ENCODE assay signal across 14 cellular contexts in genomic region chr22:39431821-39432251, GRCh38. TPM values are rescaled to one million over a fixed set of nuclear protein-coding genes. Genes with fewer than 3 reads are reported as not detected.
DNase-seq lines count a peak whose midpoint lies in the region; ATAC-seq, FAIRE-seq and TF ChIP-seq lines count a peak whose summit lies in the region.
"Had no signal": no experiment of that assay in that cellular context is flagged by ENCODE, and none has a peak within 500 bp of the region (broad histone marks: within the 10 kb centered on the region; RNA-seq: fewer than 3 reads in every experiment).

No MANE protein-coding gene starts in this region.

- POLR2A ChIA-PET in H1 (lab: Charles Lee; ENCODE audit: partially characterized antibody), result interaction anchor here (5.5 kb wide), 1 partner anchor 114 kb away, joined by 48 read pairs; the partner anchor contains the start of gene RPL3

- no peaks in the 10 kb centered on the region for H3K4me1 Mint-ChIP-seq in activated T-helper 2 cell treated with anti-CD3 and anti-CD28 coated beads, Interferon-gamma antibody, Interleukin-2, Interleukin-4, amounts not matched to agents 10 μg/mL and 5 μg/mL and 100 μg/mL, durations not matched to agents 14 hours and 24 hours and 36 hours (ENCODE audit: low read depth)
- H3K4me1 Mint-ChIP-seq: brain; CD4-positive, alpha-beta memory T cell had no signal

- TF ChIP-seq CTCF in MM.1S (IDR thresholded peaks at IDR 0.05; ENCODE audit: low read length) (no peak), H1 (IDR thresholded peaks at IDR 0.05; ENCODE audit: control extremely low read depth in 1 of 3, insufficient read depth in 1 of 3, low read depth in 1 of 3, low read length in 3 of 3) (no peak), lung (IDR thresholded peaks at IDR 0.05; ENCODE audit: control extremely low read depth, extremely low read depth) (no peak), suprapubic skin (IDR thresholded peaks at IDR 0.05) (no peak)

- no peaks in the 10 kb centered on the region for H4K20me1 ChIP-seq in MM.1S (ENCODE audit: insufficient read depth, low read length)
- H4K20me1 ChIP-seq in H1 (replicated peaks in 1 of 2; ENCODE audit: control insufficient read depth in 1 of 2, insufficient read depth in 2 of 2, low read length in 2 of 2), result peaks cover 0 to 3% of the 10 kb centered on the region in 2 experiments

- no peak for TF ChIP-seq POLR2A in H1 (IDR thresholded peaks at IDR 0.05; ENCODE audit: control extremely low read depth in 1 of 2, low read depth in 2 of 2, low read length in 2 of 2)
- no peak for TF ChIP-seq POLR2A in suprapubic skin (IDR thresholded peaks at IDR 0.05)

- H3K27ac ChIP-seq in MM.1S (ENCODE audit: low read length), result peak overlapping the region; percentile 70; the same call in 1 of the 2 replicates
- no peak overlapping the region for H3K27ac ChIP-seq in H1 (ENCODE audit: low read depth, low read length)
- peak overlapping the region; percentile 78 to 90 for H3K27ac ChIP-seq in lung (ENCODE audit: low read depth in 1 of 2, low read length in 1 of 2)
- H3K27ac ChIP-seq in suprapubic skin, result peak overlapping the region; percentile 73

- H3K27ac Mint-ChIP-seq in activated T-helper 2 cell treated with anti-CD3 and anti-CD28 coated beads, Interferon-gamma antibody, Interleukin-2, Interleukin-4, amounts not matched to agents 10 μg/mL and 5 μg/mL and 100 μg/mL, durations not matched to agents 14 hours and 24 hours and 36 hours, result no peak overlapping the region
- H3K27ac Mint-ChIP-seq: CD4-positive, alpha-beta memory T cell; mesothelial cell of epicardium had no signal

- H3K4me2 ChIP-seq in MM.1S (ENCODE audit: low read depth, low read length), result peak overlapping the region; percentile 49
- H3K4me2 ChIP-seq in H1 (ENCODE audit: insufficient read depth in 1 of 2, low read depth in 2 of 2, low read length in 2 of 2), result no peak overlapping the region

- no peak overlapping the region; the same call in 1 of the 2 replicates for H2AK5ac ChIP-seq in H1 (ENCODE audit: low read depth, low read length)

- peaks cover 33% of the 10 kb centered on the region for H3F3A ChIP-seq in MM.1S (ENCODE audit: insufficient read depth, low read length)

- H2BK120ac ChIP-seq in H1 (replicated peaks; ENCODE audit: low read depth, low read length), result no peak overlapping the region

- H3K27me3 Mint-ChIP-seq in activated T-helper 2 cell treated with anti-CD3 and anti-CD28 coated beads, Interferon-gamma antibody, Interleukin-2, Interleukin-4, amounts not matched to agents 10 μg/mL and 5 μg/mL and 100 μg/mL, durations not matched to agents 14 hours and 24 hours and 36 hours (ENCODE audit: low read depth), result no peaks in the 10 kb centered on the region
- H3K27me3 Mint-ChIP-seq: brain; CD4-positive, alpha-beta memory T cell had no signal

- no peaks in the 10 kb centered on the region for H3K9me3 ChIP-seq in MM.1S (replicated peaks; ENCODE audit: insufficient read depth, low read length)
- no peaks in the 10 kb centered on the region for H3K9me3 ChIP-seq in H1 (ENCODE audit: insufficient read depth in 2 of 2, low read depth in 1 of 2, low read length in 1 of 2)
- H3K9me3 ChIP-seq in lung (ENCODE audit: control insufficient read depth in 2 of 2, insufficient read depth in 1 of 2, low read length in 1 of 2), result no peaks in the 10 kb centered on the region
- no peaks in the 10 kb centered on the region for H3K9me3 ChIP-seq in suprapubic skin

- H3K23me2 ChIP-seq in H1 (ENCODE audit: low read depth, low read length), result no peaks in the 10 kb centered on the region; the same call in 1 of the 2 replicates

- no peak for ATAC-seq in lung (ENCODE audit: insufficient read depth, low FRiP score)

- H3K14ac ChIP-seq in H1 (ENCODE audit: insufficient read length), result no peak overlapping the region

- no peak overlapping the region for H3K4me3 Mint-ChIP-seq in activated T-helper 2 cell treated with anti-CD3 and anti-CD28 coated beads, Interferon-gamma antibody, Interleukin-2, Interleukin-4, amounts not matched to agents 10 μg/mL and 5 μg/mL and 100 μg/mL, durations not matched to agents 14 hours and 24 hours and 36 hours (ENCODE audit: low read depth)
- H3K4me3 Mint-ChIP-seq: brain; CD4-positive, alpha-beta memory T cell; mesothelial cell of epicardium had no signal

- H2BK20ac ChIP-seq in H1 (ENCODE audit: low read length), result 0 out of 2 replicates have a peak overlapping the region, but pooled peaks have one; percentile 32

- H3K4me1 ChIP-seq in MM.1S (ENCODE audit: low read length) (peaks cover 62% of the 10 kb centered on the region), H1 (replicated peaks in 1 of 4; ENCODE audit: control insufficient read depth in 3 of 4, insufficient read depth in 4 of 4, low read length in 3 of 4) (peaks cover 8 to 23% (median 17%) of the 10 kb centered on the region in 4 experiments), lung (ENCODE audit: control insufficient read depth in 2 of 2, insufficient read depth in 2 of 2, low read length in 2 of 2) (peaks cover 8 to 10% of the 10 kb centered on the region in 2 donors), suprapubic skin (peaks cover 15% of the 10 kb centered on the region)

- no peak overlapping the region for H2BK5ac ChIP-seq in H1 (ENCODE audit: low read depth, low read length)

- TF ChIP-seq EP300 in H1 (IDR thresholded peaks at IDR 0.05; ENCODE audit: borderline replicate concordance in 1 of 2, low read depth in 2 of 2, low read length in 2 of 2), result no peak
- TF ChIP-seq EP300 in suprapubic skin (IDR thresholded peaks at IDR 0.05), result no peak

- H3K9me3 Mint-ChIP-seq in activated T-helper 2 cell treated with anti-CD3 and anti-CD28 coated beads, Interferon-gamma antibody, Interleukin-2, Interleukin-4, amounts not matched to agents 10 μg/mL and 5 μg/mL and 100 μg/mL, durations not matched to agents 14 hours and 24 hours and 36 hours, result no peaks in the 10 kb centered on the region
- H3K9me3 Mint-ChIP-seq: brain; CD4-positive, alpha-beta memory T cell; mesothelial cell of epicardium had no signal

- CTCF ChIA-PET in H1 (lab: Charles Lee; ENCODE audit: partially characterized antibody), result interaction anchor here (1.0 kb wide), 1 partner anchor 142 kb away, joined by 3 read pairs; no protein-coding TSS in a partner anchor

- intact Hi-C loops in activated T-helper 2 cell treated with anti-CD3 and anti-CD28 coated beads, Interferon-gamma antibody, Interleukin-2, Interleukin-4, amounts not matched to agents 10 μg/mL and 5 μg/mL and 100 μg/mL, durations not matched to agents 14 hours and 24 hours and 36 hours (cut with micrococcal nuclease), result no loop called here

- no peak overlapping the region for H4K91ac ChIP-seq in H1 (replicated peaks; ENCODE audit: insufficient read length, low read length)

- TF ChIP-seq RAD21 in H1 (IDR thresholded peaks at IDR 0.05 in 1 of 2, conservative IDR thresholded peaks at IDR 0.05 in 1 of 2; ENCODE audit: low read depth in 2 of 2, low read length in 2 of 2), result no peak

- WGBS in H1 (ENCODE audit: extremely low coverage in 1 of 2, insufficient coverage in 1 of 2, insufficient read length in 1 of 2, insufficient replicate concordance in 2 of 2, low coverage in 1 of 2, low lambda C conversion rate in 2 of 2, missing lambda C conversion rate in 1 of 2), 2 experiments, result 83% methylated on average over 8 of the region's 8 CpGs; no CpG with 5 or more reads in 1 of the 2 experiments
- 56 to 72% methylated on average over 8 of the region's 8 CpGs for WGBS in lung, 2 donors
- WGBS in suprapubic skin, result 43% methylated on average over 4 of the region's 8 CpGs

- H2AFZ ChIP-seq in MM.1S (ENCODE audit: low read length) (no peak overlapping the region), H1 (ENCODE audit: low read length) (no peak overlapping the region)

- H3K36me3 Mint-ChIP-seq in activated T-helper 2 cell treated with anti-CD3 and anti-CD28 coated beads, Interferon-gamma antibody, Interleukin-2, Interleukin-4, amounts not matched to agents 10 μg/mL and 5 μg/mL and 100 μg/mL, durations not matched to agents 14 hours and 24 hours and 36 hours (ENCODE audit: low read depth), result peaks cover 22% of the 10 kb centered on the region

- H3K36me3 ChIP-seq in MM.1S (replicated peaks; ENCODE audit: insufficient read depth, low read length), result peaks cover 6% of the 10 kb centered on the region; the same call in 1 of the 2 replicates
- H3K36me3 ChIP-seq in H1 (ENCODE audit: control insufficient read depth in 2 of 4, insufficient read depth in 4 of 4, low read length in 3 of 4), result peaks cover 0 to 11% (median 3%) of the 10 kb centered on the region in 4 experiments; a peak in 4 of 8 replicates
- H3K36me3 ChIP-seq in lung (ENCODE audit: control insufficient read depth in 2 of 2, insufficient read depth in 2 of 2, low read length in 2 of 2), result peaks cover 5 to 48% of the 10 kb centered on the region in 2 donors
- H3K36me3 ChIP-seq in suprapubic skin, result peaks cover 72% of the 10 kb centered on the region

- H3K27me3 ChIP-seq in MM.1S (replicated peaks; ENCODE audit: insufficient read depth, low read length) (no peaks in the 10 kb centered on the region), H1 (replicated peaks in 1 of 4; ENCODE audit: control insufficient read depth in 3 of 4, extremely low read depth in 1 of 4, insufficient read depth in 3 of 4, low read length in 3 of 4) (no peaks in the 10 kb centered on the region), lung (ENCODE audit: control insufficient read depth, insufficient read depth) (no peaks in the 10 kb centered on the region), suprapubic skin (no peaks in the 10 kb centered on the region)

- H2BK12ac ChIP-seq in H1 (ENCODE audit: low read depth, low read length), result no peak overlapping the region

- no peak for FAIRE-seq in H1 (lab: Jason Lieb, UNC)

- no peak overlapping the region for H3K4ac ChIP-seq in H1 (replicated peaks; ENCODE audit: insufficient read length, low read depth, low read length)

- no peak overlapping the region for H2BK15ac ChIP-seq in H1 (ENCODE audit: low read length)

- DNase-seq in MM.1S (no peak), H1 (ENCODE audit: low read depth in 1 of 2, low spot score in 2 of 2) (no peak), lung (ENCODE audit: low spot score) (no peak), suprapubic skin (ENCODE audit: low spot score in 2 of 2) (no peak), NCI-H2171 (lab: John Stamatoyannopoulos, UW) (no peak), AG20443 (ENCODE audit: low spot score) (no peak)
- no peak for DNase-seq in activated CD4-positive, alpha-beta T cell treated with anti-CD3 and anti-CD28 coated beads for 4 hours
- no peak for DNase-seq in activated T-helper 2 cell treated with anti-CD3 and anti-CD28 coated beads, Interferon-gamma antibody, Interleukin-2, Interleukin-4, amounts not matched to agents 10 μg/mL and 5 μg/mL and 100 μg/mL, durations not matched to agents 14 hours and 24 hours and 36 hours (ENCODE audit: low spot score)
- DNase-seq: activated T-cell treated with anti-CD3 and anti-CD28 coated beads for 4 hours; CD4-positive, alpha-beta memory T cell; GOT3; T1000 had no signal

- H3K56ac ChIP-seq in H1 (replicated peaks; ENCODE audit: insufficient read length, low read depth, low read length), result no peak overlapping the region

- H3K79me2 ChIP-seq in MM.1S (ENCODE audit: low read length), result peaks cover 30% of the 10 kb centered on the region
- no peaks in the 10 kb centered on the region for H3K79me2 ChIP-seq in H1 (ENCODE audit: control insufficient read depth in 1 of 2, insufficient read depth in 2 of 2, low read length in 2 of 2)

- H3K23ac ChIP-seq in H1 (ENCODE audit: insufficient read length), result no peak overlapping the region

- H3K9ac ChIP-seq in MM.1S (ENCODE audit: low read length) (peak overlapping the region; percentile 19; the same call in 1 of the 2 replicates), H1 (replicated peaks in 1 of 4; ENCODE audit: extremely low read depth in 1 of 4, low read depth in 3 of 4, low read length in 3 of 4) (no peak overlapping the region)

- H3K4me3 ChIP-seq in MM.1S (ENCODE audit: low read length), result no peak overlapping the region
- H3K4me3 ChIP-seq in H1 (ENCODE audit: extremely low read depth in 1 of 4, insufficient read depth in 2 of 4, low read depth in 3 of 4, low read length in 4 of 4), result no peak overlapping the region
- no peak overlapping the region for H3K4me3 ChIP-seq in lung
- H3K4me3 ChIP-seq in suprapubic skin, result no peak overlapping the region

- no peak overlapping the region for H4K5ac ChIP-seq in H1 (ENCODE audit: insufficient read length, low read depth, low read length)

- no peak overlapping the region for H4K8ac ChIP-seq in H1 (ENCODE audit: extremely low read depth, insufficient read depth, low read length)

- H3K18ac ChIP-seq in H1 (ENCODE audit: extremely low read depth, low read length), result no peak overlapping the region

- H3K79me1 ChIP-seq in H1 (ENCODE audit: low read depth, low read length), result no peaks in the 10 kb centered on the region; the same call in 1 of the 2 replicates

- no peaks in the 10 kb centered on the region for H3K9me2 ChIP-seq in MM.1S (replicated peaks; ENCODE audit: insufficient read depth, low read length)

RNA-seq across cellular contexts. Expression of gene MGAT3, which starts 25.0 kb away (rescaled TPM):
- 8.5 and 9.2 TPM in 2 replicates for total RNA-seq in H1 (2021; fragmentation: NEBNext Ultra II Directional; extraction: Animal tissue kit (Norgen Biotek cat#: 25700))
- polyA plus RNA-seq in H1 (2011; rRNA removed) (4.3 and 6.3 TPM in 2 replicates), lung (1 to 10 TPM; 5.6 to 6.0 TPM)
- 4.7 TPM for polyA plus RNA-seq in H1 (2011; cell fraction: cytosol; rRNA removed)
- polyA plus RNA-seq in H1 (2011; cell fraction: nucleus; rRNA removed), result 6.4 TPM
- 6.4 to 8.6 TPM (median 7.1 TPM) in 4 replicates for polyA plus RNA-seq in H1 (2012, experiment 1 of 2)
- 5.9 TPM for polyA plus RNA-seq in H1 (2012, experiment 2 of 2)
- 5.5 TPM for polyA plus RNA-seq in H1 (2013, experiment 1 of 2)
- 5.2 TPM for polyA plus RNA-seq in H1 (2013, experiment 2 of 2)
- polyA minus RNA-seq in H1 (2011; rRNA and poly(A)+ RNA removed), result 5.9 and 6.3 TPM in 2 replicates
- polyA minus RNA-seq in H1 (2011; cell fraction: cytosol; rRNA and poly(A)+ RNA removed), result 7.0 TPM
- 4.2 TPM for polyA minus RNA-seq in H1 (2011; cell fraction: nucleus; rRNA and poly(A)+ RNA removed)
- total RNA-seq in lung (10 to 100 TPM in 1 of 2 donors, 1 to 10 TPM in 1; 5.8 to 19.4 TPM), suprapubic skin (1 to 10 TPM; 2.2 to 3.7 (median 3.0) TPM)
- total RNA-seq in activated T-helper 2 cell treated with anti-CD3 and anti-CD28 coated beads, Interferon-gamma antibody, Interleukin-2, Interleukin-4, amounts not matched to agents 10 μg/mL and 5 μg/mL and 100 μg/mL, durations not matched to agents 14 hours and 24 hours and 36 hours, result 0.11 and 0.21 TPM in 2 replicates
- polyA plus RNA-seq: CD4-positive, alpha-beta memory T cell had no signal

RNA-seq across cellular contexts. Expression of gene TAB1, which starts 32.3 kb away (rescaled TPM):
- total RNA-seq in H1 (2021; fragmentation: NEBNext Ultra II Directional; extraction: Animal tissue kit (Norgen Biotek cat#: 25700)), result 23.1 and 26.1 TPM in 2 replicates
- polyA plus RNA-seq in H1 (2011; rRNA removed) (38.0 and 77.1 TPM in 2 replicates), lung (10 to 100 TPM; 13.9 to 16.4 TPM)
- polyA plus RNA-seq in H1 (2011; cell fraction: cytosol; rRNA removed), result 41.7 TPM
- 53.9 TPM for polyA plus RNA-seq in H1 (2011; cell fraction: nucleus; rRNA removed)
- polyA plus RNA-seq in H1 (2012, experiment 1 of 2), result 17.0 to 29.1 TPM (median 26.8 TPM) in 4 replicates
- 22.4 TPM for polyA plus RNA-seq in H1 (2012, experiment 2 of 2)
- polyA plus RNA-seq in H1 (2013, experiment 1 of 2), result 16.1 TPM
- 15.7 TPM for polyA plus RNA-seq in H1 (2013, experiment 2 of 2)
- 22.1 and 25.9 TPM in 2 replicates for polyA minus RNA-seq in H1 (2011; rRNA and poly(A)+ RNA removed)
- polyA minus RNA-seq in H1 (2011; cell fraction: cytosol; rRNA and poly(A)+ RNA removed), result 29.2 TPM
- polyA minus RNA-seq in H1 (2011; cell fraction: nucleus; rRNA and poly(A)+ RNA removed), result 18.2 TPM
- total RNA-seq in lung (10 to 100 TPM; 20.2 to 29.7 TPM), suprapubic skin (10 to 100 TPM; 16.9 to 35.4 (median 23.3) TPM)
- total RNA-seq in activated T-helper 2 cell treated with anti-CD3 and anti-CD28 coated beads, Interferon-gamma antibody, Interleukin-2, Interleukin-4, amounts not matched to agents 10 μg/mL and 5 μg/mL and 100 μg/mL, durations not matched to agents 14 hours and 24 hours and 36 hours, result 25.4 and 25.8 TPM in 2 replicates
